In the genomic region with DNA sequence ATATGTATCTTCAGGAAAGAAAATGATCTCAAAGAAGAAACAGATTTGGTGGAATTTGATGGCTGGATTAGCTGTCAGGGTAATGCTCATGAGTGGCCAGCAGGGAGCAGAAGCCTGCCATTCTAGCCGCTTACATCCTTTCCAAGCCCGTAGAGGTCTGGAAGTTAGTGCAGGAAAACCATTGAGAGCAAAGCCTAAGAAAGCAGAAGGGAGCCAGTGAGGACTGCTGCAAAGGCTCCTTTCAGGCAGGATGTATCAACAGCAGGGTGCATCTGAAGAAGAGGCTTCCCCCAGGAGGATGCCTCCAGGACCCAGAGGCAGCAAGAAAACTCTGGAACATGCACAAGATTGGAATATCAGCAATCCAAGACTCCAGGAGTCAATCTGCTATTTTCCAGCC, we compare ENCODE assay signal across 8 cellular contexts. TPM values are rescaled to one million over a fixed set of nuclear protein-coding genes. Genes with fewer than 3 reads are reported as not detected.
DNase-seq lines count a peak whose midpoint lies in the region; ATAC-seq, FAIRE-seq and TF ChIP-seq lines count a peak whose summit lies in the region.

No MANE protein-coding gene starts in this region.

- H3K4me1 Mint-ChIP-seq in activated naive CD4-positive, alpha-beta T cell treated with anti-CD3 and anti-CD28 coated beads for 36 hours (ENCODE audit: low read depth), result peaks cover 15% of the 10 kb centered on the region

- DNase-seq in D721Med (ENCODE audit: insufficient read length, low spot score) (no peak), HFF-Myc (ENCODE audit: extremely low read depth, low read depth) (peak; percentile 43), NCI-H774 (lab: John Stamatoyannopoulos, UW) (peak; percentile 38), frontal cortex (ENCODE audit: low spot score in 2 of 2) (peak in 1 of 2 donors; percentile 56), nucleus accumbens (lab: John Stamatoyannopoulos, UW) (peak in 46 of 56 donors; percentile 7 to 79 (median 30)), posterior vena cava (ENCODE audit: low spot score) (no peak)
- peak; percentile 51 for DNase-seq in activated naive CD4-positive, alpha-beta T cell treated with anti-CD3 and anti-CD28 coated beads for 36 hours

- no peaks in the 10 kb centered on the region for H3K27me3 Mint-ChIP-seq in activated naive CD4-positive, alpha-beta T cell treated with anti-CD3 and anti-CD28 coated beads for 36 hours (ENCODE audit: low read depth)

- intact Hi-C loops in activated naive CD4-positive, alpha-beta T cell treated with anti-CD3 and anti-CD28 coated beads for 36 hours (cut with micrococcal nuclease), result loop anchor here (1.0 kb wide), 5 partner anchors 43 to 503 kb away; no protein-coding TSS in a partner anchor
- intact Hi-C loops in posterior vena cava (cut with DNase I), result loop anchor here in 1 of 2 donors (2.0 kb wide), 1 partner anchor 498 kb away; no protein-coding TSS in a partner anchor

- H3K27ac Mint-ChIP-seq in activated naive CD4-positive, alpha-beta T cell treated with anti-CD3 and anti-CD28 coated beads for 36 hours, result no peak overlapping the region

- FAIRE-seq in D721Med (lab: Jason Lieb, UNC) (peak; percentile 71), frontal cortex (lab: Jason Lieb, UNC) (peak; percentile 26)

- H3K36me3 Mint-ChIP-seq in activated naive CD4-positive, alpha-beta T cell treated with anti-CD3 and anti-CD28 coated beads for 36 hours (ENCODE audit: low read depth), result no peaks in the 10 kb centered on the region

- no peaks in the 10 kb centered on the region for H3K9me3 Mint-ChIP-seq in activated naive CD4-positive, alpha-beta T cell treated with anti-CD3 and anti-CD28 coated beads for 36 hours

- no peak for ATAC-seq in HG03521 (IDR thresholded peaks at IDR 0.05; ENCODE audit: unreplicated experiment)

- H3K4me3 ChIP-seq in HFF-Myc (replicated peaks; ENCODE audit: low read depth, low read length), result no peak overlapping the region

- CTCF ChIA-PET in activated naive CD4-positive, alpha-beta T cell treated with anti-CD3 and anti-CD28 coated beads for 36 hours (lab: Charles Lee), result interaction anchor here (0.6 to 9.8 kb wide), 44 partner anchors 8 to 1222 kb away, joined by 3 to 228 read pairs (median 5); a partner anchor contains a TSS

- H3K4me3 Mint-ChIP-seq in activated naive CD4-positive, alpha-beta T cell treated with anti-CD3 and anti-CD28 coated beads for 36 hours, result no peak overlapping the region

- TF ChIP-seq CTCF in D721Med (IDR thresholded peaks at IDR 0.05; ENCODE audit: insufficient read depth, missing control alignments) (peak; percentile 90), HFF-Myc (IDR thresholded peaks at IDR 0.05; ENCODE audit: low read depth, low read length, missing control alignments) (peak; percentile 75)

RNA-seq across cellular contexts. Expression of a gene that starts 22.9 kb away (rescaled TPM):
- 10 to 100 TPM; 71.4 to 75.3 TPM for total RNA-seq in activated naive CD4-positive, alpha-beta T cell treated with anti-CD3 and anti-CD28 coated beads for 36 hours
- 68.9 TPM for total RNA-seq in frontal cortex
- 100 to 1,000 TPM; 104 to 280 TPM for total RNA-seq in posterior vena cava

Comparison
In these comparisons a context has a peak if more than half of its experiments do, and no peak if none do; other contexts are left out.
1. DNase-seq: peak in HFF-Myc (single experiment), NCI-H774 (single experiment), activated naive CD4-positive, alpha-beta T cell treated with anti-CD3 and anti-CD28 coated beads for 36 hours (single experiment) and nucleus accumbens (46 of 56); none in D721Med (single experiment) and posterior vena cava (single experiment).